ENCODE assay signal across 1 cellular context in the genomic region with DNA sequence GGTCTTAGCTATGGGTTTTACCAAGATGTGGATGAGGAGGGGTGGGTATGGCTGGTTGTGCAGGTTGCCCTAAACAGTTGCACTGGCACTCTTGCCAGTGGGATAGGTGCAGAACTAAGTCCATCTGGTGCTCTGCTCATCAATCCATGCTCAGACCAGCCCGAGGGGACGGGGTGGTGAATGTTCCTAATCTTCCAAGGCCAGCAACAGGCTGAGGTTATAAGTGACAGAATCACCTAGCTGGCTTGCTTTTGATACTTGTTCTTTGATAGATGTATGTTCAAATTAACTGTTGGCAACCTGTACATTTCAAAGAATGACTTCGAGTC.
A peak's percentile ranks its signal among the peaks of the same experiment; 100 is the strongest.
TF ChIP-seq lines count a peak whose summit lies in the region.

No MANE protein-coding gene starts in this region.

TF ChIP-seq in GM12878, 131 proteins besides CTCF, POLR2A, EP300 and RAD21:
- no peak for TF ChIP-seq ZSCAN29 (IDR thresholded peaks at IDR 0.05)
- 0 out of 2 replicates have a peak, but pooled peaks have one; percentile 32 for TF ChIP-seq SPI1 (IDR thresholded peaks at IDR 0.05; ENCODE audit: borderline replicate concordance, insufficient read depth, low read depth, low read length)
